Comparison of ENCODE assay signal across 1 cellular context in the genomic region with DNA sequence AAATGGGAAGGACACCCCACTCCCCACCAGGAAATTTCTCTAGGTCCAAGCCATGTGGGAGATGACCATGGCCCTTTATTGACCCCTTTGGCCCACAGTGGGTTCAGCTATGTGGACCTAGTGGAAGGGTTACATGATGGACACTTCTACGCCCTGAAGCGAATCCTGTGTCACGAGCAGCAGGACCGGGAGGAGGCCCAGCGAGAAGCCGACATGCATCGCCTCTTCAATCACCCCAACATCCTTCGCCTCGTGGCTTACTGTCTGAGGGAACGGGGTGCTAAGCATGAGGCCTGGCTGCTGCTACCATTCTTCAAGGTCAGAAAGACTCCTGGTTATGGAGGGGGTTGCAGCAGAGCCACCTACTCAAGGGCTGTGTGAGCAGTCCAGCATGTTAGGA.
TF ChIP-seq lines count a peak whose summit lies in the region.

No MANE protein-coding gene starts in this region.

TF ChIP-seq in K562, 482 proteins besides CTCF, POLR2A, EP300 and RAD21:
- 0 out of 2 replicates have a peak, but pooled peaks have one; percentile 9 for TF ChIP-seq SUPT5H (IDR thresholded peaks at IDR 0.05)
- TF ChIP-seq, protein P1, sequence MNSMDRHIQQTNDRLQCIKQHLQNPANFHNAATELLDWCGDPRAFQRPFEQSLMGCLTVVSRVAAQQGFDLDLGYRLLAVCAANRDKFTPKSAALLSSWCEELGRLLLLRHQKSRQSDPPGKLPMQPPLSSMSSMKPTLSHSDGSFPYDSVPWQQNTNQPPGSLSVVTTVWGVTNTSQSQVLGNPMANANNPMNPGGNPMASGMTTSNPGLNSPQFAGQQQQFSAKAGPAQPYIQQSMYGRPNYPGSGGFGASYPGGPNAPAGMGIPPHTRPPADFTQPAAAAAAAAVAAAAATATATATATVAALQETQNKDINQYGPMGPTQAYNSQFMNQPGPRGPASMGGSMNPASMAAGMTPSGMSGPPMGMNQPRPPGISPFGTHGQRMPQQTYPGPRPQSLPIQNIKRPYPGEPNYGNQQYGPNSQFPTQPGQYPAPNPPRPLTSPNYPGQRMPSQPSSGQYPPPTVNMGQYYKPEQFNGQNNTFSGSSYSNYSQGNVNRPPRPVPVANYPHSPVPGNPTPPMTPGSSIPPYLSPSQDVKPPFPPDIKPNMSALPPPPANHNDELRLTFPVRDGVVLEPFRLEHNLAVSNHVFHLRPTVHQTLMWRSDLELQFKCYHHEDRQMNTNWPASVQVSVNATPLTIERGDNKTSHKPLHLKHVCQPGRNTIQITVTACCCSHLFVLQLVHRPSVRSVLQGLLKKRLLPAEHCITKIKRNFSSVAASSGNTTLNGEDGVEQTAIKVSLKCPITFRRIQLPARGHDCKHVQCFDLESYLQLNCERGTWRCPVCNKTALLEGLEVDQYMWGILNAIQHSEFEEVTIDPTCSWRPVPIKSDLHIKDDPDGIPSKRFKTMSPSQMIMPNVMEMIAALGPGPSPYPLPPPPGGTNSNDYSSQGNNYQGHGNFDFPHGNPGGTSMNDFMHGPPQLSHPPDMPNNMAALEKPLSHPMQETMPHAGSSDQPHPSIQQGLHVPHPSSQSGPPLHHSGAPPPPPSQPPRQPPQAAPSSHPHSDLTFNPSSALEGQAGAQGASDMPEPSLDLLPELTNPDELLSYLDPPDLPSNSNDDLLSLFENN (IDR thresholded peaks at IDR 0.05; ENCODE audit: low read depth in 2 of 2, low read length in 2 of 2), result no peak
- TF ChIP-seq, protein P2, sequence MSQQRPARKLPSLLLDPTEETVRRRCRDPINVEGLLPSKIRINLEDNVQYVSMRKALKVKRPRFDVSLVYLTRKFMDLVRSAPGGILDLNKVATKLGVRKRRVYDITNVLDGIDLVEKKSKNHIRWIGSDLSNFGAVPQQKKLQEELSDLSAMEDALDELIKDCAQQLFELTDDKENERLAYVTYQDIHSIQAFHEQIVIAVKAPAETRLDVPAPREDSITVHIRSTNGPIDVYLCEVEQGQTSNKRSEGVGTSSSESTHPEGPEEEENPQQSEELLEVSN (IDR thresholded peaks at IDR 0.05; ENCODE audit: borderline replicate concordance in 1 of 2, extremely low read depth in 1 of 2, insufficient read depth in 1 of 2, insufficient read length in 1 of 2, low read depth in 1 of 2, low read length in 1 of 2, poor library complexity in 1 of 2, severe bottlenecking in 1 of 2), result no peak
TF ChIP-seq in K562: peak in this region for 1.
